10 cellular contexts compared by ENCODE assay signal in the genomic region with DNA sequence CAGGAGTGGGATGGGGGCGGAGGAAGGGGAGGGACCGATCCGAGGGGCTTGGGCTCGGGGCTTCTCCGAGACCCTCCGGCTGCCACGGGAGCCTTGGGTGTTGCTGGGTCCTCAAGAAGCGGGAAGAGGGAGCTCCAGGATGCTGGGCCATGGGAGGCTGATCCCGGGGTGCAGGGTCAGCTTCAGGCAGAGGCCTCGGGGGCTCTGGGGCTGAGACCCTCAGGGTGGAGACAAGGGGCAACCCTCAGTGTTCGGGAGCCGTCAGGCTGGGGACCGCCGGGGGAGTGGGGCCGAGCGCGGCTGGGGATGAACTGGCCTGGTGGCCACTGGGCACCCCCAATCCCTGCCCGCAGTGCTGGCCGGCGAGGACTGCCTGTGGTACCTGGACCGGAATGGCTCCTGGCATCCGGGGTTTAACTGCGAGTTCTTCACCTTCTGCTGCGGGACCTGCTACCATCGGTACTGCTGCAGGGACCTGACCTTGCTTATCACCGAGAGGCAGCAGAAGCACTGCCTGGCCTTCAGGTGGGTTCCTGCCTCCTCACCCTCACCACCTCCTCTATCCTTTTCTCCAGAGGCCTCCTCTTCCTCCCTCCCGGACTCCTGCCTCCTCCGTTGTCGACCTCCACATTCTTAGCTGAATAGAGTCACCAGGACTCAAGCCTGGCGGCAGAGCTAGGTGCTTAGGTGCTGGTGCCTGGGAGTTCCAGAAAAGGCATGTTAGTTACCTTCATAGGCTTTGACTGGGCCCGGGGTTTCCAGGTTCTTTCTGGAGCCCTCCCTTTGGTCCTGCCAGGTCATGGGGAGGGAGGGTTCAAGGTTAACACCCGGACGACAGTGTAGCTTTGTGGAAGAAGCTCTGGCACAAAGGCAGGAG. TPM values are rescaled to one million over a fixed set of nuclear protein-coding genes. Genes with fewer than 3 reads are reported as not detected.
DNase-seq lines count a peak whose midpoint lies in the region; ATAC-seq and TF ChIP-seq lines count a peak whose summit lies in the region.
"Had no signal": no experiment of that assay in that cellular context is flagged by ENCODE, and none has a peak within 500 bp of the region (broad histone marks: within the 10 kb centered on the region; RNA-seq: fewer than 3 reads in every experiment).

No MANE protein-coding gene starts in this region.

- peaks cover 31% of the 10 kb centered on the region for H3K4me1 ChIP-seq in PC-9 (replicated peaks; ENCODE audit: insufficient read depth)

- POLR2A ChIA-PET in PC-9 (lab: Charles Lee; ENCODE audit: unreplicated experiment): no interaction called here

- CTCF ChIA-PET in PC-9 (lab: Charles Lee): no interaction called here

- H2AFZ ChIP-seq in PC-9: peak overlapping the region; percentile 85

- H3K4me1 Mint-ChIP-seq in osteocyte (ENCODE audit: unreplicated experiment): peaks cover 33% of the 10 kb centered on the region

- H3K27me3 Mint-ChIP-seq in osteocyte (ENCODE audit: unreplicated experiment): no peaks in the 10 kb centered on the region

- H3K27ac Mint-ChIP-seq in osteocyte (ENCODE audit: unreplicated experiment): peak overlapping the region; percentile 63

- TF ChIP-seq CTCF in C4-2B (conservative IDR thresholded peaks at IDR 0.05) (no peak), PC-9 (conservative IDR thresholded peaks at IDR 0.05) (no peak), epithelial cell of esophagus (IDR thresholded peaks at IDR 0.05; ENCODE audit: insufficient read depth, low read depth, low read length, missing control alignments) (no peak), osteocyte (IDR thresholded peaks at IDR 0.05) (no peak)

- peaks cover 23% of the 10 kb centered on the region for H3F3A ChIP-seq in PC-9 (ENCODE audit: insufficient read depth, low read depth)

- no peaks in the 10 kb centered on the region for H3K36me3 Mint-ChIP-seq in osteocyte (ENCODE audit: unreplicated experiment)

- H3K4me2 ChIP-seq in PC-9: peak overlapping the region; percentile 95

- no peaks in the 10 kb centered on the region for H3K27me3 ChIP-seq in PC-9 (ENCODE audit: insufficient read depth, low read depth)

- H3K4me3 ChIP-seq in PC-9 (peak overlapping the region; percentile 88), epithelial cell of esophagus (ENCODE audit: low read length) (peak overlapping the region; percentile 52)

- peak overlapping the region; percentile 77 for H3K4me3 Mint-ChIP-seq in osteocyte (ENCODE audit: unreplicated experiment)

- intact Hi-C loops in PC-9 (cut with micrococcal nuclease; ENCODE audit: unreplicated experiment): no loop called here

- H3K9me2 ChIP-seq in PC-9 (ENCODE audit: insufficient read depth): no peaks in the 10 kb centered on the region

- ATAC-seq in GM21717 (IDR thresholded peaks at IDR 0.05; ENCODE audit: unreplicated experiment) (no peak), GM19328 (IDR thresholded peaks at IDR 0.05; ENCODE audit: unreplicated experiment) (no peak)

- H4K20me1 ChIP-seq in PC-9 (ENCODE audit: insufficient read depth): no peaks in the 10 kb centered on the region

- H3K36me3 ChIP-seq in PC-9 (ENCODE audit: low read depth): no peaks in the 10 kb centered on the region

- H3K27ac ChIP-seq in C4-2B (peak overlapping the region; percentile 64), PC-9 (no peak overlapping the region)

- DNase-seq in PC-9 (peak in 1 of 2 experiments; percentile 31), epithelial cell of esophagus (ENCODE audit: low read depth) (no peak), osteocyte (ENCODE audit: extremely low spot score, unreplicated experiment) (no peak), A172 (ENCODE audit: low spot score) (no peak), DMS 273 treated with DMSO at 0.1 percent for 48 hours (lab: John Stamatoyannopoulos, UW) (no peak)
- DNase-seq: SHP77 treated with DMSO at 0.1 percent for 48 hours had no signal

- H3K9me3 Mint-ChIP-seq in osteocyte (ENCODE audit: unreplicated experiment): no peaks in the 10 kb centered on the region

- no TSS peak for BruUV-seq in PC-9 (replicated peaks; lab: Mats Ljungman, UMichigan)

- no peaks in the 10 kb centered on the region for H3K79me2 ChIP-seq in PC-9 (ENCODE audit: low read depth)

- H3K9me3 ChIP-seq in PC-9 (ENCODE audit: insufficient read depth, low read depth): no peaks in the 10 kb centered on the region
- H3K9me3 ChIP-seq: mucosa of descending colon had no signal

RNA-seq across cellular contexts. Expression of a gene that starts 0.6 kb away (rescaled TPM):
- 22.4 and 28.6 TPM in 2 replicates for total RNA-seq in PC-9 (2021)
- total RNA-seq in osteocyte: 31.4 and 32.1 TPM in 2 replicates
- 49.5 and 53.5 TPM in 2 replicates for total RNA-seq in A172 (2014; rRNA removed; shearing (Covaris generic))

RNA-seq across cellular contexts. Expression of a gene that starts 57.0 kb away (rescaled TPM):
- total RNA-seq in PC-9 (2021) (0.53 and 0.74 TPM in 2 replicates), osteocyte (15.1 and 15.9 TPM in 2 replicates)
- total RNA-seq in A172 (2014; rRNA removed; shearing (Covaris generic)): not detected in 2 replicates
